Comparison of ENCODE assay signal across 29 cellular contexts in the genomic region with DNA sequence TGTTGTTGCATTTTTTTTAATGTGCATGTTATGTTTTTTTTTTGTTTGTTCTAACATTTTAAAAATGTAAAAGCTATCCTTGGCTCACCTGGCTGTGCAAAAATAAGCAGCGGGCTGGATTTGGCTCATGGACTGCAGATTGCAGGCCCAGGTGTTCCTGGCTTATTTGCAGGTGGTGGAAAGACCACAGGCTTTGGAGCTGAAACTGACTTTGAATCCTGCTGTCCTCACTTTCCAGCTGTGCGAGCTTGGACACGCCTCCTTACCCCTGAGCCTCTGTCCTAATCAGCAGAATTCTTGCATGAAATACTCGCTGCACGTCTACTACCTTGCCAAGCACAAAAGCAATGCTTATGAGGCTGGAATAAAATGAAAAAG.
DNase-seq lines count a peak whose midpoint lies in the region; ATAC-seq and TF ChIP-seq lines count a peak whose summit lies in the region.
"Had no signal": no experiment of that assay in that cellular context is flagged by ENCODE, and none has a peak within 500 bp of the region (broad histone marks: within the 10 kb centered on the region; RNA-seq: fewer than 3 reads in every experiment).

No MANE protein-coding gene starts in this region.

- no peaks in the 10 kb centered on the region for H3K9me3 ChIP-seq in GM23248 (ENCODE audit: low read depth)
- H3K9me3 ChIP-seq: BLaER1, esophagus squamous epithelium, HAP-1, MG63, ovary, spleen, transverse colon had no signal

- in situ Hi-C loops in GM23248 (cut with MboI), result no loop called here

- H3K27ac ChIP-seq in GM23338 (ENCODE audit: low read depth), result peak overlapping the region; percentile 30; the same call in 1 of the 2 replicates
- no peak overlapping the region for H3K27ac ChIP-seq in foreskin keratinocyte
- no peak overlapping the region for H3K27ac ChIP-seq in GM23248
- H3K27ac ChIP-seq: BLaER1, esophagus squamous epithelium, ovary, spleen, transverse colon had no signal

- WGBS in GM23248 (ENCODE audit: low coverage in 1 of 2, low lambda C conversion rate in 2 of 2, missing lambda C conversion rate in 2 of 2), 2 experiments, result 55 to 57% methylated on average over 5 of the region's 5 CpGs

- no peak overlapping the region for H3K9ac ChIP-seq in GM23248
- H3K9ac ChIP-seq: BLaER1 had no signal

- H2AFZ ChIP-seq in GM23338 (no peak overlapping the region; the same call in 1 of the 2 replicates), GM23248 (no peak overlapping the region)

- peaks cover 39% of the 10 kb centered on the region for H3K4me1 Mint-ChIP-seq in GM23338
- peaks cover 43% of the 10 kb centered on the region for H3K4me1 Mint-ChIP-seq in nephron

- H3K27ac Mint-ChIP-seq in GM23338 (no peak overlapping the region; the same call in 1 of the 2 replicates), nephron (peak overlapping the region; percentile 54 to 76 (median 55))
- H3K27ac Mint-ChIP-seq: activated CD4-positive, alpha-beta T cell treated with anti-CD3 and anti-CD28 coated beads, Interleukin-2, amount 10 ng/mL, durations not matched to agents 7 days and 5 days; naive thymus-derived CD8-positive, alpha-beta T cell had no signal

- ATAC-seq in GM23338 (peak; percentile 12), foreskin keratinocyte (peak; percentile 1), HG03039 (IDR thresholded peaks at IDR 0.05; ENCODE audit: unreplicated experiment) (no peak)
- ATAC-seq: left ventricle myocardium superior; naive thymus-derived CD8-positive, alpha-beta T cell had no signal

- no peaks in the 10 kb centered on the region for H3K79me2 ChIP-seq in GM23338 (replicated peaks; ENCODE audit: insufficient read depth)
- no peaks in the 10 kb centered on the region for H3K79me2 ChIP-seq in GM23248 (ENCODE audit: insufficient read depth)

- H3K27me3 ChIP-seq in GM23338 (ENCODE audit: insufficient read depth) (no peaks in the 10 kb centered on the region), foreskin keratinocyte (no peaks in the 10 kb centered on the region), GM23248 (replicated peaks; ENCODE audit: insufficient read depth) (no peaks in the 10 kb centered on the region)
- H3K27me3 ChIP-seq: BLaER1, MG63, ovary, transverse colon had no signal

- H4K20me1 ChIP-seq in GM23338 (replicated peaks; ENCODE audit: insufficient read depth) (no peaks in the 10 kb centered on the region), GM23248 (ENCODE audit: insufficient read depth) (no peaks in the 10 kb centered on the region)
- H4K20me1 ChIP-seq: BLaER1 had no signal

- peak; percentile 44 for DNase-seq in GM23338 (ENCODE audit: low spot score)
- DNase-seq in RPMI8226, result peak; percentile 96
- DNase-seq in foreskin keratinocyte, result peak in 1 of 2 donors; percentile 50
- DNase-seq in GM23248, result no peak
- no peak for DNase-seq in ecto neural progenitor cell (ENCODE audit: low spot score)
- DNase-seq: activated CD4-positive, alpha-beta T cell treated with anti-CD3 and anti-CD28 coated beads, Interleukin-2, amount 10 ng/mL, durations not matched to agents 7 days and 5 days; activated naive CD4-positive, alpha-beta T cell; activated T-cell treated with anti-CD3 and anti-CD28 coated beads, Interleukin-2, amount 50 U/mL, for 48 hours; esophagus squamous epithelium; GDM1; KBM-7; left ventricle myocardium superior; MG63; naive thymus-derived CD8-positive, alpha-beta T cell; NCI-H1105 treated with DMSO at 0.1 percent for 48 hours; NCI-H2081 treated with DMSO at 0.1 percent for 48 hours; NCI-H446; OCI-M1; ovary; SHP77 treated with DMSO at 0.1 percent for 48 hours; spleen; SW 1271; T-helper 9 cell; transverse colon had no signal

- peaks cover 12% of the 10 kb centered on the region for H3K27me3 Mint-ChIP-seq in GM23338 (ENCODE audit: insufficient read depth, low read depth, poor library complexity)
- peaks cover 10% of the 10 kb centered on the region for H3K27me3 Mint-ChIP-seq in nephron (ENCODE audit: low read depth)
- H3K27me3 Mint-ChIP-seq: brain had no signal

- no peak overlapping the region for H3K4me3 ChIP-seq in GM23338
- H3K4me3 ChIP-seq in GM23248, result no peak overlapping the region
- H3K4me3 ChIP-seq: BLaER1, esophagus squamous epithelium, HAP-1, MG63, ovary, spleen, transverse colon had no signal

- H3K36me3 Mint-ChIP-seq in GM23338 (ENCODE audit: low read depth), result no peaks in the 10 kb centered on the region
- no peaks in the 10 kb centered on the region for H3K36me3 Mint-ChIP-seq in nephron (ENCODE audit: low read depth)
- H3K36me3 Mint-ChIP-seq: brain; naive thymus-derived CD8-positive, alpha-beta T cell had no signal

- no peaks in the 10 kb centered on the region for H3K9me2 ChIP-seq in GM23338 (ENCODE audit: insufficient read depth)
- no peaks in the 10 kb centered on the region for H3K9me2 ChIP-seq in GM23248 (ENCODE audit: insufficient read depth)

- H3K36me3 ChIP-seq in GM23338 (ENCODE audit: insufficient read depth), result no peaks in the 10 kb centered on the region
- no peaks in the 10 kb centered on the region for H3K36me3 ChIP-seq in GM23248 (ENCODE audit: low read depth)
- H3K36me3 ChIP-seq: BLaER1, esophagus squamous epithelium, HAP-1, MG63, ovary, spleen, transverse colon had no signal

- H3K4me1 ChIP-seq in GM23338 (ENCODE audit: insufficient read depth), result peaks cover 19% of the 10 kb centered on the region
- peaks cover 27% of the 10 kb centered on the region for H3K4me1 ChIP-seq in foreskin keratinocyte
- H3K4me1 ChIP-seq in GM23248 (ENCODE audit: insufficient read depth), result peaks cover 37% of the 10 kb centered on the region
- H3K4me1 ChIP-seq: BLaER1, HAP-1 had no signal

- H3F3A ChIP-seq in GM23338 (replicated peaks; ENCODE audit: low read depth), result 0 out of 2 replicates have a peak, but pooled peaks cover 8% of the 10 kb centered on the region
- peaks cover 20% of the 10 kb centered on the region for H3F3A ChIP-seq in GM23248 (ENCODE audit: insufficient read depth)

- H3K4me2 ChIP-seq in GM23338 (no peak overlapping the region), GM23248 (ENCODE audit: unreplicated experiment) (no peak overlapping the region)
- H3K4me2 ChIP-seq: BLaER1 had no signal

- TF ChIP-seq CTCF in GM23338 (conservative IDR thresholded peaks at IDR 0.05; ENCODE audit: low read depth in 2 of 2) (no peak), foreskin keratinocyte (conservative IDR thresholded peaks at IDR 0.05) (no peak), nephron (IDR thresholded peaks at IDR 0.05; ENCODE audit: unreplicated experiment in 3 of 3) (no peak)

- H3K9me3 Mint-ChIP-seq in GM23338 (no peaks in the 10 kb centered on the region), nephron (no peaks in the 10 kb centered on the region)
- H3K9me3 Mint-ChIP-seq: activated CD4-positive, alpha-beta T cell treated with anti-CD3 and anti-CD28 coated beads, Interleukin-2, amount 10 ng/mL, durations not matched to agents 7 days and 5 days; naive thymus-derived CD8-positive, alpha-beta T cell had no signal

- H3K4me3 Mint-ChIP-seq in GM23338, result no peak overlapping the region
- H3K4me3 Mint-ChIP-seq in nephron, result no peak overlapping the region
- H3K4me3 Mint-ChIP-seq: activated CD4-positive, alpha-beta T cell treated with anti-CD3 and anti-CD28 coated beads, Interleukin-2, amount 10 ng/mL, durations not matched to agents 7 days and 5 days; brain; naive thymus-derived CD8-positive, alpha-beta T cell had no signal

TF ChIP-seq in GM23338, 12 proteins besides CTCF, POLR2A, EP300 and RAD21:
- TF ChIP-seq ZNF114 (CRISPR knock-in tag; IDR thresholded peaks at IDR 0.05) (no peak), NANOG (IDR thresholded peaks at IDR 0.05; ENCODE audit: borderline replicate concordance) (no peak), JUNB (IDR thresholded peaks at IDR 0.05; ENCODE audit: unreplicated experiment) (no peak), ZNF331 (CRISPR knock-in tag; IDR thresholded peaks at IDR 0.05; ENCODE audit: low read depth) (no peak), EZH2phosphoT487 (IDR thresholded peaks at IDR 0.05; ENCODE audit: unreplicated experiment) (no peak), CREB1 (CRISPR knock-in tag; IDR thresholded peaks at IDR 0.05; ENCODE audit: low read depth) (no peak)
- TF ChIP-seq, protein P1, sequence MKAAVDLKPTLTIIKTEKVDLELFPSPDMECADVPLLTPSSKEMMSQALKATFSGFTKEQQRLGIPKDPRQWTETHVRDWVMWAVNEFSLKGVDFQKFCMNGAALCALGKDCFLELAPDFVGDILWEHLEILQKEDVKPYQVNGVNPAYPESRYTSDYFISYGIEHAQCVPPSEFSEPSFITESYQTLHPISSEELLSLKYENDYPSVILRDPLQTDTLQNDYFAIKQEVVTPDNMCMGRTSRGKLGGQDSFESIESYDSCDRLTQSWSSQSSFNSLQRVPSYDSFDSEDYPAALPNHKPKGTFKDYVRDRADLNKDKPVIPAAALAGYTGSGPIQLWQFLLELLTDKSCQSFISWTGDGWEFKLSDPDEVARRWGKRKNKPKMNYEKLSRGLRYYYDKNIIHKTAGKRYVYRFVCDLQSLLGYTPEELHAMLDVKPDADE (IDR thresholded peaks at IDR 0.05), result no peak

Comparison
In these comparisons a context has a peak if more than half of its experiments do, and no peak if none do; other contexts are left out.
1. DNase-seq: peak in GM23338 (single experiment) and RPMI8226 (single experiment); none in GM23248 (single experiment) and ecto neural progenitor cell (single experiment).